ENCODE assay signal across 11 cellular contexts in the genomic region with DNA sequence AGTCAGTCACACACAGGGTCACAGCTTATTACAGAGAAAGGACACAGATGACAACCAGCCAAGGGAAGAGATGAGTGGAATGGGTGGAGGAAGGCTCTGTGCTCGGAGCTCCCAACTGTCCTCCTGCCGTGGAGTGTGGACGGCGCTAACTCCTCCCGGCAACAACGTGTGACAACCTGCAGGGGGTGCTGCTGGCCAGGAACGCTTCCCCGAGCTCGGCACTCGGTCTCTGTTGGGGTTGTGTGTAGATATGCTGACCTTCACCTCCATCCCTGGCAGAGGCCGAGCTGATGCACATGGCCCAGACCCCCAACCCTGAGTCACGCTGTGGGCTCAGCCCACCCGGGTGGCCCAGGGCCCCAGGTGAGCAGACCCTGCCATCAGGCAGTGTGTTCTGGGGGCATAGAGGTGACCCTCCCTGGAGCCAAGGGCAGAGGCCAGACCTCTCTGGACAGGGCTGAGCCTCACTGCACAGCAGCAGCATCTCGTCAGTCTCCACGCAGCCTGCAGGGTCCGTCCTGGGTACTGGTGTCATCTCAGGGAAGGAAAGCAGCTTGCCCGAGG. TPM values are rescaled to one million over a fixed set of nuclear protein-coding genes. Genes with fewer than 3 reads are reported as not detected.
DNase-seq lines count a peak whose midpoint lies in the region; ATAC-seq and TF ChIP-seq lines count a peak whose summit lies in the region.
"Had no signal": no experiment of that assay in that cellular context is flagged by ENCODE, and none has a peak within 500 bp of the region (broad histone marks: within the 10 kb centered on the region; RNA-seq: fewer than 3 reads in every experiment).

No MANE protein-coding gene starts in this region.

- H3K36me3 ChIP-seq in upper lobe of right lung = peaks cover 28% of the 10 kb centered on the region

- H3K36me3 Mint-ChIP-seq in WTC11 = peaks cover 37% of the 10 kb centered on the region

- TF ChIP-seq CTCF in WTC11 (IDR thresholded peaks at IDR 0.05) = peak; percentile 70
- peak; percentile 37 for TF ChIP-seq CTCF in upper lobe of right lung (IDR thresholded peaks at IDR 0.05)

- H3K27me3 ChIP-seq in upper lobe of right lung = no peaks in the 10 kb centered on the region

- H3K27ac ChIP-seq in upper lobe of right lung = no peak overlapping the region

- DNase-seq in Right ventricle myocardium inferior (ENCODE audit: missing footprints) (no peak), cardiac septum (ENCODE audit: low spot score) (no peak), WTC11 (ENCODE audit: low spot score) (peak; percentile 78), left ventricle myocardium superior (peak; percentile 43), upper lobe of right lung (no peak), NCI-H524 (lab: John Stamatoyannopoulos, UW) (no peak), NCI-H2029 treated with DMSO at 0.1 percent for 48 hours (lab: John Stamatoyannopoulos, UW) (no peak), NCI-H2196 (lab: John Stamatoyannopoulos, UW; ENCODE audit: unreplicated experiment) (no peak)
- DNase-seq: DMS153 had no signal

- no peaks in the 10 kb centered on the region for H3K9me3 ChIP-seq in upper lobe of right lung

- intact Hi-C loops in Right ventricle myocardium inferior (cut with DNase I) (no loop called here), cardiac septum (cut with DNase I) (no loop called here), left ventricle myocardium superior (cut with micrococcal nuclease) (loop anchor here (10.0 kb wide), 1 partner anchor 70 kb away; no protein-coding TSS in a partner anchor), upper lobe of right lung (cut with DNase I) (no loop called here)

- POLR2A ChIA-PET in WTC11 (lab: Charles Lee) = interaction anchor here (1.3 kb wide), 1 partner anchor 98 kb away, joined by 3 read pairs; no protein-coding TSS in a partner anchor

- H3K4me1 ChIP-seq in upper lobe of right lung = no peaks in the 10 kb centered on the region

- CTCF ChIA-PET in WTC11 (lab: Charles Lee) = interaction anchor here (0.5 to 3.8 kb wide), 51 partner anchors 10 to 1674 kb away, joined by 3 to 73 read pairs (median 8); partner anchors contain the start of genes GALP, ZNF444, ZNF582 and ZNF787

- peak; percentile 14 for ATAC-seq in Right ventricle myocardium inferior
- peak; percentile 70 for ATAC-seq in WTC11
- peak; percentile 30 for ATAC-seq in left ventricle myocardium superior
- ATAC-seq in upper lobe of right lung = peak; percentile 59

- no peak overlapping the region for H3K4me3 ChIP-seq in upper lobe of right lung

- no peak overlapping the region for H3K4me3 Mint-ChIP-seq in WTC11

- no peaks in the 10 kb centered on the region for H3K27me3 Mint-ChIP-seq in WTC11 (ENCODE audit: low read depth)

- H3K9me3 Mint-ChIP-seq in WTC11 = no peaks in the 10 kb centered on the region

- H3K4me1 Mint-ChIP-seq in WTC11 = peaks cover 24% of the 10 kb centered on the region

- H3K27ac Mint-ChIP-seq in WTC11 = no peak overlapping the region

TF ChIP-seq in WTC11, 78 proteins besides CTCF, POLR2A, EP300 and RAD21:
- no peak for TF ChIP-seq TCF7 (CRISPR knock-in tag; IDR thresholded peaks at IDR 0.05; ENCODE audit: low read depth)
- TF ChIP-seq ZNF263 (CRISPR knock-in tag; IDR thresholded peaks at IDR 0.05; ENCODE audit: low read depth) = peak; percentile 83

RNA-seq across cellular contexts. Expression of gene ZNF444, which starts 14.1 kb away (rescaled TPM):
- total RNA-seq in Right ventricle myocardium inferior = 29.1 TPM
- total RNA-seq in cardiac septum = 22.9 TPM
- total RNA-seq in WTC11 (2021) = 84.0 to 87.9 TPM (median 87.7 TPM) in 3 replicates
- total RNA-seq in left ventricle myocardium superior = 23.9 TPM
- 37.3 TPM for total RNA-seq in upper lobe of right lung

RNA-seq across cellular contexts. Expression of gene GALP, which starts 20.6 kb away (rescaled TPM):
- total RNA-seq in Right ventricle myocardium inferior (not detected), cardiac septum (not detected), WTC11 (2021) (not detected in 3 replicates), left ventricle myocardium superior (not detected), upper lobe of right lung (not detected)
- total RNA-seq: skeletal muscle tissue had no signal

RNA-seq across cellular contexts. Expression of gene ZNF787, which starts 34.1 kb away (rescaled TPM):
- total RNA-seq in Right ventricle myocardium inferior (35.3 TPM), cardiac septum (29.5 TPM), WTC11 (2021) (60.8 to 62.9 TPM (median 62.0 TPM) in 3 replicates), left ventricle myocardium superior (33.8 TPM), upper lobe of right lung (40.7 TPM)

RNA-seq across cellular contexts. Expression of gene ZSCAN5B, which starts 42.4 kb away (rescaled TPM):
- not detected for total RNA-seq in Right ventricle myocardium inferior
- not detected for total RNA-seq in cardiac septum
- total RNA-seq in WTC11 (2021) = not detected in 3 replicates
- total RNA-seq in left ventricle myocardium superior = not detected
- 0.20 TPM for total RNA-seq in upper lobe of right lung
- total RNA-seq: temporal lobe had no signal

RNA-seq across cellular contexts. Expression of gene ZSCAN5C, which starts 46.9 kb away (rescaled TPM):
- total RNA-seq in Right ventricle myocardium inferior (not detected), cardiac septum (not detected), WTC11 (2021) (not detected in 3 replicates), left ventricle myocardium superior (not detected), upper lobe of right lung (not detected)
- total RNA-seq: skeletal muscle tissue, temporal lobe had no signal

Comparison
In these comparisons a context has a peak if more than half of its experiments do, and no peak if none do; other contexts are left out.
1. DNase-seq: peak in WTC11 (single experiment) and left ventricle myocardium superior (single experiment); none in Right ventricle myocardium inferior (single experiment), cardiac septum (single experiment), upper lobe of right lung (single experiment), NCI-H524 (0 of 2), NCI-H2029 treated with DMSO at 0.1 percent for 48 hours (single experiment) and NCI-H2196 (single experiment).
2. ATAC-seq: peak in every context shown above with its lines; median percentile 70 in WTC11; 59 in upper lobe of right lung; 30 in left ventricle myocardium superior; 14 in Right ventricle myocardium inferior.